In the genomic region with DNA sequence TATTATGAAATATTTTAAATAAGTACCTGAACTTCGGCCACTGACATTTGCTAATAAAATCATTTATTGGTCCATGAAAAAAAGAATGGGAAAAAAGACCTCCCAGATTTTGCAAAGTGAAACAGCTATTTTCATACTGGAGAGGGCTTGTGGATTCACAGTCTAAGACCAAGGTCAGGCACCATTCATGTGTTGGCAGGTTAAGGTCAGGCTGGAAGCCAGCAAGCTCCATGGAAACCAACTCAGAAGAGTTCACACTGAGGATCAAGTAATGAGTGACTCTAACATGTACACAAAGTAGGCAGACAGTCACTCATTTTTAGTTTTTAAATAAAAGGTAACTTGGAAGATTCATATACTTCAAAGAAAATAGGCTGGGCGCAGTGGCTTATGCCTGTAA, we compare ENCODE assay signal across 14 cellular contexts. TPM values are rescaled to one million over a fixed set of nuclear protein-coding genes. Genes with fewer than 3 reads are reported as not detected.
DNase-seq lines count a peak whose midpoint lies in the region; ATAC-seq and TF ChIP-seq lines count a peak whose summit lies in the region.
"Had no signal": no experiment of that assay in that cellular context is flagged by ENCODE, and none has a peak within 500 bp of the region (broad histone marks: within the 10 kb centered on the region; RNA-seq: fewer than 3 reads in every experiment).

No MANE protein-coding gene starts in this region.

- no peak overlapping the region for H3K4me3 ChIP-seq in BLaER1 treated with 17β-estradiol and CSF1 and Interleukin-3, amounts not matched to agents 10 nM and 100 nM
- H3K4me3 ChIP-seq in DOHH2 (ENCODE audit: low read length) (no peak overlapping the region; the same call in 1 of the 2 replicates), body of pancreas (no peak overlapping the region), tibial artery (no peak overlapping the region)
- H3K4me3 ChIP-seq: HAP-1 had no signal

- DNase-seq in body of pancreas (peak; percentile 50 to 73 (median 58)), midbrain (lab: John Stamatoyannopoulos, UW) (peak; percentile 20), NCI-H1694 treated with DMSO at 0.1 percent for 48 hours (lab: John Stamatoyannopoulos, UW) (no peak), mucosa of gallbladder (ENCODE audit: low spot score) (no peak), tibial artery (no peak)
- DNase-seq: activated CD8-positive, alpha-beta memory T cell treated with anti-CD3 and anti-CD28 coated beads, Interleukin-2, amount 10 ng/mL, durations not matched to agents 7 days and 5 days; NCI-H1417; NCI-H69; stimulated activated naive CD4-positive, alpha-beta T cell; T1000 had no signal

- TF ChIP-seq CTCF in DOHH2 (IDR thresholded peaks at IDR 0.05; ENCODE audit: low read depth, low read length, poor library complexity, severe bottlenecking): no peak
- no peak for TF ChIP-seq CTCF in body of pancreas (IDR thresholded peaks at IDR 0.05)
- TF ChIP-seq CTCF in tibial artery (IDR thresholded peaks at IDR 0.05): no peak

- no peaks in the 10 kb centered on the region for H3F3A ChIP-seq in DOHH2 (ENCODE audit: control insufficient read depth, insufficient read depth)

- peak overlapping the region in 10 of 11 experiments; percentile 13 to 52 (median 24); a peak in 14 of 22 replicates for H3K4me2 ChIP-seq in BLaER1 treated with 17β-estradiol and CSF1 and Interleukin-3, amounts not matched to agents 10 nM and 100 nM
- H3K4me2 ChIP-seq in DOHH2 (ENCODE audit: low read length): peak overlapping the region; percentile 25; the same call in 1 of the 2 replicates

- no peaks in the 10 kb centered on the region for H3K27me3 ChIP-seq in BLaER1 treated with 17β-estradiol and CSF1 and Interleukin-3, amounts not matched to agents 10 nM and 100 nM
- no peaks in the 10 kb centered on the region for H3K27me3 ChIP-seq in DOHH2 (ENCODE audit: control insufficient read depth, low read length)
- no peaks in the 10 kb centered on the region for H3K27me3 ChIP-seq in body of pancreas
- H3K27me3 ChIP-seq in tibial artery: no peaks in the 10 kb centered on the region

- peaks cover 92% of the 10 kb centered on the region for H3K79me2 ChIP-seq in DOHH2 (ENCODE audit: control insufficient read depth, low read length)

- H3K9me2 ChIP-seq in DOHH2 (replicated peaks; ENCODE audit: control insufficient read depth, low read length): no peaks in the 10 kb centered on the region

- no peak overlapping the region for H3K27ac ChIP-seq in BLaER1 treated with 17β-estradiol and CSF1 and Interleukin-3, amounts not matched to agents 10 nM and 100 nM
- H3K27ac ChIP-seq in DOHH2 (ENCODE audit: low read depth, low read length) (no peak overlapping the region), body of pancreas (no peak overlapping the region), tibial artery (no peak overlapping the region)

- peak overlapping the region in 2 of 11 experiments; percentile 4 to 19; a peak in 1 of 22 replicates for H3K9ac ChIP-seq in BLaER1 treated with 17β-estradiol and CSF1 and Interleukin-3, amounts not matched to agents 10 nM and 100 nM

- no peak for ATAC-seq in body of pancreas
- ATAC-seq: activated CD8-positive, alpha-beta memory T cell treated with anti-CD3 and anti-CD28 coated beads, Interleukin-2, amount 10 ng/mL, durations not matched to agents 7 days and 5 days; sciatic nerve had no signal

- 69 to 71% methylated on average over 2 of the region's 2 CpGs for WGBS in body of pancreas, 2 donors

- TF ChIP-seq POLR2A in body of pancreas (IDR thresholded peaks at IDR 0.05): no peak

- peaks cover 68 to 82% (median 80%) of the 10 kb centered on the region in 11 experiments for H4K20me1 ChIP-seq in BLaER1 treated with 17β-estradiol and CSF1 and Interleukin-3, amounts not matched to agents 10 nM and 100 nM
- peaks cover 18% of the 10 kb centered on the region for H4K20me1 ChIP-seq in DOHH2 (ENCODE audit: control insufficient read depth, insufficient read depth, low read depth, low read length)

- H3K36me3 ChIP-seq in BLaER1 treated with 17β-estradiol and CSF1 and Interleukin-3, amounts not matched to agents 10 nM and 100 nM: peaks cover 62 to 74% (median 70%) of the 10 kb centered on the region in 11 experiments
- H3K36me3 ChIP-seq in DOHH2 (ENCODE audit: control insufficient read depth, low read length) (peaks cover 78% of the 10 kb centered on the region), body of pancreas (replicated peaks in 1 of 2; ENCODE audit: insufficient read depth in 1 of 2, low read depth in 2 of 2) (peaks cover 7 to 18% of the 10 kb centered on the region in 2 donors), tibial artery (peaks cover 38 to 50% (median 45%) of the 10 kb centered on the region in 3 donors)

- H3K4me1 ChIP-seq in BLaER1 treated with 17β-estradiol and CSF1 and Interleukin-3, amounts not matched to agents 10 nM and 100 nM: peaks cover 21 to 40% (median 32%) of the 10 kb centered on the region in 10 experiments
- H3K4me1 ChIP-seq in DOHH2 (ENCODE audit: control insufficient read depth, low read length): peaks cover 27% of the 10 kb centered on the region
- H3K4me1 ChIP-seq in body of pancreas: peaks cover 30% of the 10 kb centered on the region
- H3K4me1 ChIP-seq in tibial artery: peaks cover 0 to 37% (median 22%) of the 10 kb centered on the region in 4 donors

- no peaks in the 10 kb centered on the region for H3K9me3 ChIP-seq in BLaER1 treated with 17β-estradiol and CSF1 and Interleukin-3, amounts not matched to agents 10 nM and 100 nM (replicated peaks in 1 of 11)
- H3K9me3 ChIP-seq in DOHH2 (ENCODE audit: control insufficient read depth, insufficient read depth, low read length) (no peaks in the 10 kb centered on the region), body of pancreas (no peaks in the 10 kb centered on the region), tibial artery (no peaks in the 10 kb centered on the region)
- H3K9me3 ChIP-seq: HAP-1 had no signal

- intact Hi-C loops in body of pancreas (cut with DNase I) (no loop called here), tibial artery (cut with DNase I; ENCODE audit: low total_unique reads) (loop anchor here (5.0 kb wide), 1 partner anchor 88 kb away; a partner anchor contains a TSS)

RNA-seq across cellular contexts. Expression of a gene that starts 3.4 kb away (rescaled TPM):
- total RNA-seq in body of pancreas (10 to 100 TPM; 24.4 to 30.0 TPM), mucosa of gallbladder (62.8 TPM)

Comparison
In these comparisons a context has a peak if more than half of its experiments do, and no peak if none do; other contexts are left out.
1. DNase-seq: peak in body of pancreas (4 of 4) and midbrain (single experiment); none in NCI-H1694 treated with DMSO at 0.1 percent for 48 hours (single experiment), mucosa of gallbladder (single experiment) and tibial artery (0 of 2).